1 cellular context compared by ENCODE assay signal in the genomic region with DNA sequence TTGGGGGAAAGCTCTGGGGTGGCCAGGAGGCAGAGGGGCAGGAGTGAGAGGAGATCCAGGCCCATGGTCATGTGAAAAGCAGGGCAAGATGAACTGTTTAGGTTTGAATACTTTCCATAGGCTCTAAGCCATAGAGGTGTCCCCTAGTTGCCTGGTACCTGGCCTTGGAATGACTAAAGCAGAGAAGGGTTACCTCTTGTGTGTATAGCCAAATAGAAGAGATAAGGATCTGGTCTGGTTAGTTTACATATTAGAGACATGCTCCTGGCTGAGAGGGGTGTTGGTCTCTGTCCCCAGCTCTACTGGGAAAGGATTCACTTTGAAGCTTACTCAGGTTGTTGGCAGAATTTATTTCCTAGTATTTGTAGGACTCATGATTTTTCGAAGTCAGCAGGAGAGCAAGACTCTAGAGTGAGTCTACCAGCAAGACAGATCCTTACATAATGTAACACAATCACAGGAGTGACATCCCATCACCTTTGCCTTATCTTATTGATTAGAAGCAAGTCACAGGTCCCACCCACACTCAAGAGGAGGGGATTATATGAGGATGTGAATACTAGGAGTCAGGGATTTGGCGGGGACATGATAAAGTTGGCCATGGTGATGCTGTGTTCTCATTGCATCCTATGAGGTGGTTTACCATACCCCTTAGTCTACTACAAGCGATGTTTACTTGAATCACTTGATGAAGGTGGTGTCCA.
TF ChIP-seq lines count a peak whose summit lies in the region.

No MANE protein-coding gene starts in this region.

TF ChIP-seq in A549, 52 proteins besides CTCF, POLR2A, EP300 and RAD21 (continued from another document):
- TF ChIP-seq REST (IDR thresholded peaks at IDR 0.05), result 0 out of 2 replicates have a peak, but pooled peaks have one; percentile 25
- TF ChIP-seq, protein P1, sequence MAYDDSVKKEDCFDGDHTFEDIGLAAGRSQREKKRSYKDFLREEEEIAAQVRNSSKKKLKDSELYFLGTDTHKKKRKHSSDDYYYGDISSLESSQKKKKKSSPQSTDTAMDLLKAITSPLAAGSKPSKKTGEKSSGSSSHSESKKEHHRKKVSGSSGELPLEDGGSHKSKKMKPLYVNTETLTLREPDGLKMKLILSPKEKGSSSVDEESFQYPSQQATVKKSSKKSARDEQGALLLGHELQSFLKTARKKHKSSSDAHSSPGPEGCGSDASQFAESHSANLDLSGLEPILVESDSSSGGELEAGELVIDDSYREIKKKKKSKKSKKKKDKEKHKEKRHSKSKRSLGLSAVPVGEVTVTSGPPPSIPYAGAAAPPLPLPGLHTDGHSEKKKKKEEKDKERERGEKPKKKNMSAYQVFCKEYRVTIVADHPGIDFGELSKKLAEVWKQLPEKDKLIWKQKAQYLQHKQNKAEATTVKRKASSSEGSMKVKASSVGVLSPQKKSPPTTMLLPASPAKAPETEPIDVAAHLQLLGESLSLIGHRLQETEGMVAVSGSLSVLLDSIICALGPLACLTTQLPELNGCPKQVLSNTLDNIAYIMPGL (CRISPR knock-in tag; IDR thresholded peaks at IDR 0.05; ENCODE audit: borderline replicate concordance), result 0 out of 2 replicates have a peak, but pooled peaks have one; percentile 32
- 0 out of 2 replicates have a peak, but pooled peaks have one; percentile 70 for TF ChIP-seq RARB (CRISPR knock-in tag; IDR thresholded peaks at IDR 0.05)
- TF ChIP-seq HEYL (CRISPR knock-in tag; IDR thresholded peaks at IDR 0.05), result 0 out of 2 replicates have a peak, but pooled peaks have one; percentile 54
- TF ChIP-seq TP53 (CRISPR knock-in tag; IDR thresholded peaks at IDR 0.05), result peak; percentile 87; the same call in 1 of the 2 replicates
- TF ChIP-seq HOXB5 (CRISPR knock-in tag; IDR thresholded peaks at IDR 0.05), result peak; percentile 44
- TF ChIP-seq EHF (CRISPR knock-in tag; IDR thresholded peaks at IDR 0.05), result peak; percentile 70
- TF ChIP-seq NR3C1 (IDR thresholded peaks at IDR 0.05), result no peak
- peak; percentile 54; the same call in 1 of the 2 replicates for TF ChIP-seq GATA3 (IDR thresholded peaks at IDR 0.05; ENCODE audit: borderline replicate concordance)
- TF ChIP-seq JUNB (IDR thresholded peaks at IDR 0.05), result no peak
- TF ChIP-seq, protein P2, sequence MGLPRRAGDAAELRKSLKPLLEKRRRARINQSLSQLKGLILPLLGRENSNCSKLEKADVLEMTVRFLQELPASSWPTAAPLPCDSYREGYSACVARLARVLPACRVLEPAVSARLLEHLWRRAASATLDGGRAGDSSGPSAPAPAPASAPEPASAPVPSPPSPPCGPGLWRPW (IDR thresholded peaks at IDR 0.05), result no peak
- peak; percentile 96 for TF ChIP-seq FOSB (CRISPR knock-in tag; IDR thresholded peaks at IDR 0.05)
